8 cellular contexts compared by ENCODE assay signal in the genomic region with DNA sequence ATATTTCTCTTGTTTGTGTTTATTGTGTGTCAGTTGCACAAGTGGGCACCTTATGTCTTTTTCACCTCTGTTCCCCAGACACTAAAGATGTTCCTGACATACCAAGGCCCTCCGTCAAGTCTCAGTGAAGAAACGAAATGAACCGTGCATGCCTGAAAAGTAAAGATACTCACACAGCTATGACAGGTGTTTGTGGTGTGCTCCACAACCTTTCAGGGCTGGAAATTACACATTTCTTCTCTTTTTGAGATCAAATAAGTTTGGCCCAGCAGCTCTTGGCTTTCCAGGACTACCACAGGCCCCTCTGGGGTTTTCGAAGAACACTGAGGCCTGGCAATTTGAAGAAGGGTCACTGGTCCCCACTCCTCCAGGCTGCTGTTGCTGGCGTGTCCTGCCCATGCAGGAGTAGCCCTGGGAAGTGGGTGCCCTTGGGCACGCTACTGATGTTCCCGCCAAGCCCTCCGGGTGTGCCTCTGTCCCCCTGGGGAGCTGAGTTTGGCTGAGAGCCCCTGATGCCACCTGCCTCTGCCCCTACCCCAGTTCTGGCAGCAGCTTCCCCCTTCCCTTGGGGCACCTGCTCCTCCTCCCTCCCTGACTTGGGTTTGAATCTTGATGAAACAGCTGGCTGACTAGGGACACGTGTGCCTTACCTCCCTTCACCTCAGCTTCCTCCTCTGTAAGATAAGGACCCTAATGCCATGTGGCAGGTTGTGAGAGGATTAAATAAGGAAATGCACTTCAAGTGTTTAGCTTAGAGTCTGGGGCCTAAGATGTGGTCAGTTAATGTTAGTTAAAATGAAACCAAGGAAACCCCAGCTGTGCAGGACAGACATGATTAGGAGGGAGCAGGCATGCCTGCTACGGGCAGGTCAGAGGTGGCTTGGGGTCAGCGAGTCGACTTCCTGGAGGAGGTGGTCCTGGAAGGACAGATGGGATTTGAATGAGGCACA. TPM values are rescaled to one million over a fixed set of nuclear protein-coding genes. Genes with fewer than 3 reads are reported as not detected.
DNase-seq lines count a peak whose midpoint lies in the region; ATAC-seq, FAIRE-seq and TF ChIP-seq lines count a peak whose summit lies in the region.

No MANE protein-coding gene starts in this region.

- no TSS peak for BruUV-seq in K562 (replicated peaks; lab: Mats Ljungman, UMichigan)

- TF ChIP-seq POLR2A in K562 (conservative IDR thresholded peaks at IDR 0.05) (no peak), stomach (IDR thresholded peaks at IDR 0.05) (no peak)

- DNase-seq in activated T-cell treated with anti-CD3 and anti-CD28 coated beads, Interleukin-2, amount 50 U/mL, for 24 hours = no peak
- DNase-seq in activated T-cell treated with anti-CD3 and anti-CD28 coated beads, Interleukin-2, amount 50 U/mL, for 1 hour = no peak
- DNase-seq in K562 (ENCODE audit: extremely low read depth in 1 of 4, low spot score in 3 of 4) (no peak), stomach (no peak), H4 (ENCODE audit: low spot score) (no peak), left ventricle myocardium superior (no peak), HFFc6 (no peak)

- H3K27ac ChIP-seq in K562 (ENCODE audit: extremely low read depth, low read depth, low read length) = no peak overlapping the region
- H3K27ac ChIP-seq in stomach = peak overlapping the region in 4 of 5 donors; percentile 1 to 85 (median 48)

- H3K9me1 ChIP-seq in K562 (ENCODE audit: control insufficient read depth, insufficient read depth, low read length) = no peaks in the 10 kb centered on the region

- in situ Hi-C loops in K562 (cut with MboI) = no loop called here

- no peak for TF ChIP-seq CTCF in K562 (IDR thresholded peaks at IDR 0.05 in 2 of 3, conservative IDR thresholded peaks at IDR 0.05 in 1 of 3; ENCODE audit: insufficient read depth in 2 of 3, low read depth in 1 of 3, low read length in 3 of 3)
- no peak for TF ChIP-seq CTCF in stomach (IDR thresholded peaks at IDR 0.05)
- no peak for TF ChIP-seq CTCF in HFFc6 (IDR thresholded peaks at IDR 0.05)

- no peak overlapping the region for H3K9ac ChIP-seq in K562 (ENCODE audit: insufficient read depth in 1 of 2, low read depth in 2 of 2, low read length in 2 of 2)

- no peaks in the 10 kb centered on the region for H3K9me3 ChIP-seq in K562 (replicated peaks; ENCODE audit: control insufficient read depth, insufficient read depth, low read depth, low read length)
- H3K9me3 ChIP-seq in stomach = no peaks in the 10 kb centered on the region

- H2AFZ ChIP-seq in K562 (ENCODE audit: low read depth, low read length) = no peak overlapping the region

- H3K4me1 ChIP-seq in K562 (replicated peaks in 1 of 2; ENCODE audit: control insufficient read depth in 2 of 2, insufficient read depth in 2 of 2, low read length in 2 of 2) = no peaks in the 10 kb centered on the region
- peaks cover 0 to 23% (median 11%) of the 10 kb centered on the region in 4 donors for H3K4me1 ChIP-seq in stomach

- POLR2A ChIA-PET in K562 (lab: Yijun Ruan, JAX) = no interaction called here

- H3K4me1 Mint-ChIP-seq in activated T-cell treated with anti-CD3 and anti-CD28 coated beads, Interleukin-2, amount 50 U/mL, for 24 hours (ENCODE audit: low read depth) = peaks cover 26% of the 10 kb centered on the region
- no peaks in the 10 kb centered on the region for H3K4me1 Mint-ChIP-seq in HFFc6 (ENCODE audit: low read depth)

- H3K27me3 Mint-ChIP-seq in activated T-cell treated with anti-CD3 and anti-CD28 coated beads, Interleukin-2, amount 50 U/mL, for 24 hours = no peaks in the 10 kb centered on the region
- H3K27me3 Mint-ChIP-seq in HFFc6 (ENCODE audit: insufficient read depth) = peaks cover 23% of the 10 kb centered on the region

- CTCF ChIA-PET in K562 (lab: Yijun Ruan, JAX; ENCODE audit: low intra/inter-chr PET ratio) = no interaction called here

- no peaks in the 10 kb centered on the region for H3K36me3 ChIP-seq in K562 (ENCODE audit: control insufficient read depth, insufficient read depth, low read length)
- no peaks in the 10 kb centered on the region for H3K36me3 ChIP-seq in stomach

- peaks cover 0 to 27% of the 10 kb centered on the region in 2 experiments; a peak in 2 of 5 replicates for H3K27me3 ChIP-seq in K562 (ENCODE audit: control insufficient read depth in 2 of 2, insufficient read depth in 2 of 2, low read length in 2 of 2)
- no peaks in the 10 kb centered on the region for H3K27me3 ChIP-seq in stomach

- WGBS in K562 (ENCODE audit: insufficient coverage, low coverage, missing lambda C conversion rate) = 1% methylated on average over 10 of the region's 12 CpGs
- 72 to 77% (median 76%) methylated on average over 11 to 12 of the region's 12 CpGs for WGBS in stomach, 5 donors

- no peaks in the 10 kb centered on the region for H3K36me3 Mint-ChIP-seq in activated T-cell treated with anti-CD3 and anti-CD28 coated beads, Interleukin-2, amount 50 U/mL, for 24 hours (ENCODE audit: low read depth)
- H3K36me3 Mint-ChIP-seq in HFFc6 (ENCODE audit: low read depth) = no peaks in the 10 kb centered on the region

- no peak for TF ChIP-seq RAD21 in K562 (CRISPR knock-in tag; conservative IDR thresholded peaks at IDR 0.05 in 1 of 2, IDR thresholded peaks at IDR 0.05 in 1 of 2)

- no peaks in the 10 kb centered on the region for H4K20me1 ChIP-seq in K562 (replicated peaks; ENCODE audit: control insufficient read depth, insufficient read depth, low read length)

- H3K27ac Mint-ChIP-seq in activated T-cell treated with anti-CD3 and anti-CD28 coated beads, Interleukin-2, amount 50 U/mL, for 24 hours = peak overlapping the region; percentile 59
- H3K27ac Mint-ChIP-seq in HFFc6 = no peak overlapping the region

- TF ChIP-seq EP300 in K562 (IDR thresholded peaks at IDR 0.05; ENCODE audit: low read length) = no peak
- no peak for TF ChIP-seq EP300 in stomach (IDR thresholded peaks at IDR 0.05)

- FAIRE-seq in K562 (lab: Jason Lieb, UNC) = no peak

- intact Hi-C loops in K562 (cut with micrococcal nuclease) (no loop called here), stomach (cut with DNase I; ENCODE audit: low total_unique reads) (loop anchor here (10.0 kb wide), 1 partner anchor 231 kb away; no protein-coding TSS in a partner anchor), left ventricle myocardium superior (cut with micrococcal nuclease) (no loop called here)

- H3K4me3 ChIP-seq in K562 (no peak overlapping the region), stomach (no peak overlapping the region)

- no peaks in the 10 kb centered on the region for H3K79me2 ChIP-seq in K562 (ENCODE audit: control insufficient read depth, insufficient read depth, low read length)

- peak overlapping the region; percentile 28 for H3K4me3 Mint-ChIP-seq in activated T-cell treated with anti-CD3 and anti-CD28 coated beads, Interleukin-2, amount 50 U/mL, for 24 hours
- H3K4me3 Mint-ChIP-seq in HFFc6 = no peak overlapping the region

- H3K4me2 ChIP-seq in K562 (ENCODE audit: insufficient read depth, low read length) = no peak overlapping the region

- ATAC-seq in HG03460 (IDR thresholded peaks at IDR 0.05; ENCODE audit: unreplicated experiment) (peak; percentile 68), K562 (no peak), left ventricle myocardium superior (no peak)

- H3K9me3 Mint-ChIP-seq in activated T-cell treated with anti-CD3 and anti-CD28 coated beads, Interleukin-2, amount 50 U/mL, for 24 hours = no peaks in the 10 kb centered on the region
- H3K9me3 Mint-ChIP-seq in HFFc6 = no peaks in the 10 kb centered on the region; the same call in 1 of the 2 replicates

RNA-seq across cellular contexts. Expression of a gene that starts 49.1 kb away (rescaled TPM):
- not detected in 2 replicates for total RNA-seq in K562 (2011; cell fraction: chromatin; rRNA removed; ENCODE audit: low replicate concordance)
- total RNA-seq in K562 (2011; cell fraction: nucleolus; rRNA removed) = 0.39 TPM in 1 of 2 replicates, not detected in the other
- not detected in 2 replicates for total RNA-seq in K562 (2011; cell fraction: nucleoplasm; rRNA removed)
- total RNA-seq in K562 (2014; rRNA removed) (0.33 TPM in 1 of 2 replicates, not detected in the other), K562 (2014; rRNA removed; fragmentation: Illumina TruSeq; extraction: Trizol) (not detected in 2 replicates), K562 (2015; rRNA removed; fragmentation: Illumina TruSeq; extraction: Trizol) (not detected in 2 replicates), K562 (2021) (0.20 TPM in 1 of 2 replicates, not detected in the other), stomach (100 to 1,000 TPM in 2 of 5 donors, 10 to 100 TPM in 1, 1 to 10 TPM in 2; 6.8 to 121 (median 24.9) TPM), left ventricle myocardium superior (54.0 TPM)
- polyA plus RNA-seq in K562 (2011; rRNA removed) (0.12 TPM in 1 of 2 replicates, not detected in the other), K562 (2014; fragmentation: Illumina TruSeq; extraction: Trizol) (not detected in 2 replicates), K562 (2014; fragmentation: Nextera tagmentation; extraction: Ambion mirVana) (not detected), K562 (2014; rRNA removed) (0.34 TPM in 1 of 2 replicates, not detected in the other), stomach (100 to 1,000 TPM in 2 of 3 donors, 10 to 100 TPM in 1; 88.8 to 113 (median 104) TPM)
- not detected in 2 replicates for polyA plus RNA-seq in K562 (2011; cell fraction: cytosol; rRNA removed)
- 0.11 TPM in 1 of 2 replicates, not detected in the other for polyA plus RNA-seq in K562 (2011; cell fraction: nucleus; rRNA removed)
- 0.08 and 0.82 TPM in 2 replicates for polyA plus RNA-seq in K562 (2012)
- not detected in 2 replicates for polyA minus RNA-seq in K562 (2011; rRNA and poly(A)+ RNA removed)
- polyA minus RNA-seq in K562 (2011; cell fraction: cytosol; rRNA and poly(A)+ RNA removed) = not detected in 2 replicates
- polyA minus RNA-seq in K562 (2011; cell fraction: nucleus; rRNA and poly(A)+ RNA removed) = not detected in 2 replicates
- 0.52 and 1.3 TPM in 2 replicates for total RNA-seq in H4 (2014; rRNA removed; shearing (Covaris generic))
- total RNA-seq in HFFc6 (2021; fragmentation: NEBNext Ultra II Directional; extraction: Animal tissue kit (Norgen Biotek cat#: 25700)) = under 1 TPM in 4 of 6 experiments, not detected in 2; 0.16 to 0.38 (median 0.24) TPM

RNA-seq across cellular contexts. Expression of a gene that starts 57.8 kb away (rescaled TPM):
- 6.2 and 8.7 TPM in 2 replicates for total RNA-seq in K562 (2011; cell fraction: chromatin; rRNA removed; ENCODE audit: low replicate concordance)
- 4.2 and 8.3 TPM in 2 replicates for total RNA-seq in K562 (2011; cell fraction: nucleolus; rRNA removed)
- total RNA-seq in K562 (2011; cell fraction: nucleoplasm; rRNA removed) = 5.5 and 5.9 TPM in 2 replicates
- total RNA-seq in K562 (2014; rRNA removed) (2.3 and 2.5 TPM in 2 replicates), K562 (2014; rRNA removed; fragmentation: Illumina TruSeq; extraction: Trizol) (1.4 and 1.8 TPM in 2 replicates), K562 (2015; rRNA removed; fragmentation: Illumina TruSeq; extraction: Trizol) (1.4 and 1.8 TPM in 2 replicates), K562 (2021) (4.7 and 5.1 TPM in 2 replicates), stomach (10 to 100 TPM; 11.1 to 43.3 (median 28.8) TPM), left ventricle myocardium superior (24.7 TPM)
- polyA plus RNA-seq in K562 (2011; rRNA removed) (0.64 and 0.68 TPM in 2 replicates), K562 (2014; fragmentation: Illumina TruSeq; extraction: Trizol) (1.9 and 2.7 TPM in 2 replicates), K562 (2014; fragmentation: Nextera tagmentation; extraction: Ambion mirVana) (under 1 TPM; 0.38 to 0.45 TPM), K562 (2014; rRNA removed) (1.3 and 1.9 TPM in 2 replicates), stomach (10 to 100 TPM in 1 of 3 donors, 1 to 10 TPM in 2; 4.9 to 10.9 (median 8.4) TPM)
- 0.46 and 1.0 TPM in 2 replicates for polyA plus RNA-seq in K562 (2011; cell fraction: cytosol; rRNA removed)
- polyA plus RNA-seq in K562 (2011; cell fraction: nucleus; rRNA removed) = 2.3 and 5.1 TPM in 2 replicates
- 1.7 and 2.5 TPM in 2 replicates for polyA plus RNA-seq in K562 (2012)
- 0.99 and 1.4 TPM in 2 replicates for polyA minus RNA-seq in K562 (2011; rRNA and poly(A)+ RNA removed)
- 1.7 TPM in 1 of 2 replicates, not detected in the other for polyA minus RNA-seq in K562 (2011; cell fraction: cytosol; rRNA and poly(A)+ RNA removed)
- 2.4 and 5.3 TPM in 2 replicates for polyA minus RNA-seq in K562 (2011; cell fraction: nucleus; rRNA and poly(A)+ RNA removed)
- total RNA-seq in H4 (2014; rRNA removed; shearing (Covaris generic)) = 4.8 and 6.3 TPM in 2 replicates
- total RNA-seq in HFFc6 (2021; fragmentation: NEBNext Ultra II Directional; extraction: Animal tissue kit (Norgen Biotek cat#: 25700)) = not detected
